In the genomic region with DNA sequence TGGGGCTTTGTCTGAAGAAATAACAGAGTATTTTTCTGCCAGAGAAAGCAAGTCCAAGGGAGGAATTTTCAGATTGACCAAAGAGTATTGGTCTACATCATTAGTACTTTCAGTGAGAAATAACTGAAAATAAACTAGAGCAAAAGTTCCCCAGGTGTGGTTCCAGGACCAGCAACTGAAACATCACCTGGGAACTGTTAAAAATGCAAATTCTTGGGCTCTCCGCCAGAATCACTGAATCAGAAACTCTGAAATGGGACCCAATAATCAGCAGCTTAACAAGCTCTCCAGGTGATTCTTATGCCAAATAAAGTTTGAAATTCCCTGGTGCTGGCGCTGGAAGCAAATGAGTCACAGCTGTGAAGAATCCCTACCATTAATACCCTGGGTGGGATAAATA, we compare ENCODE assay signal across 13 cellular contexts. TPM values are rescaled to one million over a fixed set of nuclear protein-coding genes. Genes with fewer than 3 reads are reported as not detected.
A peak's percentile ranks its signal among the peaks of the same experiment; 100 is the strongest.
DNase-seq lines count a peak whose midpoint lies in the region; ATAC-seq, FAIRE-seq and TF ChIP-seq lines count a peak whose summit lies in the region.
"Had no signal": no experiment of that assay in that cellular context is flagged by ENCODE, and none has a peak within 500 bp of the region (broad histone marks: within the 10 kb centered on the region; RNA-seq: fewer than 3 reads in every experiment).

No MANE protein-coding gene starts in this region.

- no peak overlapping the region for H3K27ac ChIP-seq in left lung
- H3K27ac ChIP-seq: uterus had no signal

- no peaks in the 10 kb centered on the region for H3K9me3 ChIP-seq in left lung
- H3K9me3 ChIP-seq: uterus had no signal

- peak; percentile 30 for DNase-seq in GM06990 (ENCODE audit: extremely low read depth, insufficient read length)
- DNase-seq in bronchial epithelial cell (ENCODE audit: low read depth), result peak; percentile 75
- DNase-seq in NCI-H748 (lab: John Stamatoyannopoulos, UW; ENCODE audit: unreplicated experiment), result no peak
- no peak for DNase-seq in HTR-8/SVneo (ENCODE audit: insufficient read length, low spot score)
- no peak for DNase-seq in DMS53 treated with DMSO at 0.1 percent for 48 hours (lab: John Stamatoyannopoulos, UW; ENCODE audit: unreplicated experiment)
- DNase-seq in left lung, result no peak
- DNase-seq: activated CD4-positive, alpha-beta memory T cell treated with anti-CD3 and anti-CD28 coated beads for 36 hours; NCI-H1694 treated with DMSO at 0.1 percent for 48 hours; NK-92 treated with Interleukin-12 subunit alpha and Interleukin-12 subunit beta, amount 100 ng/mL, for 24 hours; uterus had no signal

- no peaks in the 10 kb centered on the region for H3K4me1 ChIP-seq in left lung
- H3K4me1 ChIP-seq: uterus had no signal

- TF ChIP-seq CTCF in GM06990 (IDR thresholded peaks at IDR 0.05; ENCODE audit: insufficient read depth, low read length, poor library complexity, severe bottlenecking), result no peak
- TF ChIP-seq CTCF in bronchial epithelial cell (IDR thresholded peaks at IDR 0.05; ENCODE audit: insufficient read depth, low read length, severe bottlenecking), result no peak
- no peak for TF ChIP-seq CTCF in left lung (IDR thresholded peaks at IDR 0.05)

- no peak for FAIRE-seq in bronchial epithelial cell (lab: Jason Lieb, UNC)
- no peak for FAIRE-seq in HTR-8/SVneo (lab: Jason Lieb, UNC)

- ATAC-seq in GM21576 (IDR thresholded peaks at IDR 0.05; ENCODE audit: unreplicated experiment), result peak; percentile 50
- ATAC-seq in HG03571 (IDR thresholded peaks at IDR 0.05; ENCODE audit: unreplicated experiment), result peak; percentile 51
- no peak for ATAC-seq in left lung

- intact Hi-C loops in left lung (cut with DNase I), result loop anchor here in 1 of 2 donors (10.0 kb wide), 1 partner anchor 233 kb away; no protein-coding TSS in a partner anchor

- H3K4me3 ChIP-seq in GM06990 (replicated peaks; ENCODE audit: low read depth, low read length) (no peak overlapping the region), bronchial epithelial cell (ENCODE audit: low read depth, low read length) (no peak overlapping the region), left lung (no peak overlapping the region)
- H3K4me3 ChIP-seq: smooth muscle cell, uterus had no signal

- H3K27me3 ChIP-seq in GM06990 (replicated peaks; ENCODE audit: control insufficient read depth, insufficient read depth, low read length) (no peaks in the 10 kb centered on the region), bronchial epithelial cell (ENCODE audit: control insufficient read depth, insufficient read depth, low read length) (no peaks in the 10 kb centered on the region), left lung (peaks cover 0 to 2% of the 10 kb centered on the region in 2 donors)

- H3K36me3 ChIP-seq in GM06990 (ENCODE audit: control insufficient read depth, insufficient read depth, low read length) (no peaks in the 10 kb centered on the region), bronchial epithelial cell (ENCODE audit: control insufficient read depth, insufficient read depth, low read length) (no peaks in the 10 kb centered on the region), left lung (no peaks in the 10 kb centered on the region)
- H3K36me3 ChIP-seq: uterus had no signal

RNA-seq across cellular contexts. Expression of gene EIF2S3B, which starts 52.1 kb away (rescaled TPM):
- 0.77 and 0.79 TPM in 2 replicates for total RNA-seq in bronchial epithelial cell
- 1 to 10 TPM in 1 of 2 donors, not detected in 1; 2.2 TPM for total RNA-seq in left lung

RNA-seq across cellular contexts. Expression of gene MAGOHB, which starts 55.6 kb away (rescaled TPM):
- total RNA-seq in bronchial epithelial cell (14.0 and 14.5 TPM in 2 replicates), left lung (10 to 100 TPM; 23.6 to 32.5 TPM)

Comparison
In these comparisons a context has a peak if more than half of its experiments do, and no peak if none do; other contexts are left out.
1. DNase-seq: peak in GM06990 (single experiment) and bronchial epithelial cell (single experiment); none in NCI-H748 (single experiment), HTR-8/SVneo (single experiment), DMS53 treated with DMSO at 0.1 percent for 48 hours (single experiment) and left lung (0 of 2).